20 cellular contexts compared by ENCODE assay signal in genomic region chr12:93448796-93449195, GRCh38. TPM values are rescaled to one million over a fixed set of nuclear protein-coding genes. Genes with fewer than 3 reads are reported as not detected.
DNase-seq lines count a peak whose midpoint lies in the region; ATAC-seq, FAIRE-seq and TF ChIP-seq lines count a peak whose summit lies in the region.
"Had no signal": no experiment of that assay in that cellular context is flagged by ENCODE, and none has a peak within 500 bp of the region (broad histone marks: within the 10 kb centered on the region; RNA-seq: fewer than 3 reads in every experiment).

No MANE protein-coding gene starts in this region.

- no peaks in the 10 kb centered on the region for H3K36me3 Mint-ChIP-seq in naive thymus-derived CD4-positive, alpha-beta T cell
- H3K36me3 Mint-ChIP-seq: activated CD8-positive, alpha-beta memory T cell treated with anti-CD3 and anti-CD28 coated beads, Interleukin-2, amount 10 ng/mL, durations not matched to agents 7 days and 5 days; activated naive CD4-positive, alpha-beta T cell treated with anti-CD3 and anti-CD28 coated beads, Interleukin-2, amount 50 U/mL, for 72 hours had no signal

- peaks cover 14 to 32% (median 28%) of the 10 kb centered on the region in 7 donors for H3K4me1 Mint-ChIP-seq in naive thymus-derived CD4-positive, alpha-beta T cell

- H3K4me3 ChIP-seq in OCI-LY3 (ENCODE audit: low read length), result no peak overlapping the region; the same call in 1 of the 2 replicates
- H3K4me3 ChIP-seq in naive thymus-derived CD4-positive, alpha-beta T cell (ENCODE audit: low read length), result no peak overlapping the region
- no peak overlapping the region for H3K4me3 ChIP-seq in MG63
- H3K4me3 ChIP-seq: upper lobe of left lung had no signal

- peaks cover 0 to 3% (median 0%) of the 10 kb centered on the region in 11 donors for H3K9me3 Mint-ChIP-seq in naive thymus-derived CD4-positive, alpha-beta T cell
- H3K9me3 Mint-ChIP-seq: activated naive CD4-positive, alpha-beta T cell treated with anti-CD3 and anti-CD28 coated beads, Interleukin-2, amount 50 U/mL, for 72 hours had no signal

- no peak for TF ChIP-seq CTCF in OCI-LY3 (IDR thresholded peaks at IDR 0.05; ENCODE audit: low read depth, low read length)

- peak overlapping the region in 8 of 9 donors; percentile 92 to 100 (median 97) for H3K27ac Mint-ChIP-seq in naive thymus-derived CD4-positive, alpha-beta T cell
- H3K27ac Mint-ChIP-seq: activated CD8-positive, alpha-beta memory T cell treated with anti-CD3 and anti-CD28 coated beads, Interleukin-2, amount 10 ng/mL, durations not matched to agents 7 days and 5 days had no signal

- intact Hi-C loops in naive thymus-derived CD4-positive, alpha-beta T cell (cut with micrococcal nuclease), result loop anchor here (1.0 to 10.0 kb wide), 4 partner anchors 11 to 1414 kb away; partner anchors contain the start of genes BTG1 (in 1 of the 2) and MRPL42 (in 1 of the 2)

- H3K27ac ChIP-seq in OCI-LY3 (ENCODE audit: low read length), result peak overlapping the region; percentile 21; the same call in 1 of the 2 replicates
- H3K27ac ChIP-seq in naive thymus-derived CD4-positive, alpha-beta T cell (ENCODE audit: low read depth, low read length), result peak overlapping the region; percentile 65
- H3K27ac ChIP-seq: 22Rv1, foreskin keratinocyte, neutrophil, upper lobe of left lung had no signal

- DNase-seq in NCI-H2107 treated with DMSO at 0.1 percent for 48 hours (lab: John Stamatoyannopoulos, UW; ENCODE audit: unreplicated experiment) (peak; percentile 18), NCI-H2107 (lab: John Stamatoyannopoulos, UW) (no peak), MG63 (no peak), H54 (ENCODE audit: insufficient read length, low spot score) (no peak)
- no peak for DNase-seq in naive thymus-derived CD4-positive, alpha-beta T cell
- DNase-seq: activated CD8-positive, alpha-beta memory T cell treated with anti-CD3 and anti-CD28 coated beads, Interleukin-2, amount 10 ng/mL, durations not matched to agents 7 days and 5 days; central memory CD4-positive, alpha-beta T cell; foreskin keratinocyte; HCEC 1CT; mesenchymal stem cell; NCI-H446; stimulated activated CD4-positive, alpha-beta T cell treated with anti-CD3 and anti-CD28 coated beads, Interleukin-4, amount 100 ng/mL, for 24 hours had no signal

- no peaks in the 10 kb centered on the region for H4K20me1 ChIP-seq in OCI-LY3 (ENCODE audit: insufficient read depth, low read length)

- H3K4me2 ChIP-seq in OCI-LY3 (ENCODE audit: low read length), result peak overlapping the region; percentile 40

- H3K9me3 ChIP-seq in OCI-LY3 (ENCODE audit: insufficient read depth, low read length) (no peaks in the 10 kb centered on the region), MG63 (no peaks in the 10 kb centered on the region)
- no peaks in the 10 kb centered on the region for H3K9me3 ChIP-seq in naive thymus-derived CD4-positive, alpha-beta T cell (ENCODE audit: control insufficient read depth in 2 of 3, low read length in 3 of 3)
- H3K9me3 ChIP-seq: neutrophil, upper lobe of left lung had no signal

- no peak for TF ChIP-seq POLR2A in H54 (IDR thresholded peaks at IDR 0.05; ENCODE audit: low read depth, low read length)

- H3K79me2 ChIP-seq in OCI-LY3 (ENCODE audit: low read length), result no peaks in the 10 kb centered on the region

- H2AFZ ChIP-seq in OCI-LY3 (ENCODE audit: low read depth, low read length), result no peak overlapping the region

- H3K27me3 ChIP-seq in OCI-LY3 (ENCODE audit: low read depth, low read length), result no peaks in the 10 kb centered on the region
- no peaks in the 10 kb centered on the region for H3K27me3 ChIP-seq in naive thymus-derived CD4-positive, alpha-beta T cell (ENCODE audit: control insufficient read depth in 2 of 2, insufficient read depth in 2 of 2, low read length in 2 of 2)
- no peaks in the 10 kb centered on the region for H3K27me3 ChIP-seq in MG63
- H3K27me3 ChIP-seq: foreskin keratinocyte, neutrophil, upper lobe of left lung had no signal

- H3K36me3 ChIP-seq in OCI-LY3 (replicated peaks; ENCODE audit: low read depth, low read length) (no peaks in the 10 kb centered on the region), MG63 (no peaks in the 10 kb centered on the region)
- H3K36me3 ChIP-seq in naive thymus-derived CD4-positive, alpha-beta T cell (ENCODE audit: control insufficient read depth in 2 of 3, insufficient read depth in 3 of 3, low read length in 3 of 3), result no peaks in the 10 kb centered on the region
- H3K36me3 ChIP-seq: neutrophil, upper lobe of left lung had no signal

- CTCF ChIA-PET in naive thymus-derived CD4-positive, alpha-beta T cell (lab: Charles Lee), result no interaction called here

- POLR2A ChIA-PET in naive thymus-derived CD4-positive, alpha-beta T cell (lab: Charles Lee), result interaction anchor here (0.6 to 1.0 kb wide), 3 partner anchors 17 to 293 kb away, joined by 3 to 9 read pairs (median 5); no protein-coding TSS in a partner anchor

- no peak for FAIRE-seq in H54 (lab: Jason Lieb, UNC)
- FAIRE-seq: GM12892 had no signal

- H3K27me3 Mint-ChIP-seq in naive thymus-derived CD4-positive, alpha-beta T cell, result no peaks in the 10 kb centered on the region

- H3K4me3 Mint-ChIP-seq in naive thymus-derived CD4-positive, alpha-beta T cell, result peak overlapping the region in 9 of 10 donors; percentile 3 to 82 (median 52)
- H3K4me3 Mint-ChIP-seq: activated CD8-positive, alpha-beta memory T cell treated with anti-CD3 and anti-CD28 coated beads, Interleukin-2, amount 10 ng/mL, durations not matched to agents 7 days and 5 days had no signal

- no peak overlapping the region for H3K9ac ChIP-seq in OCI-LY3 (ENCODE audit: low read length)

- ATAC-seq in GM21576 (IDR thresholded peaks at IDR 0.05; ENCODE audit: unreplicated experiment) (peak; percentile 24), GM18858 (IDR thresholded peaks at IDR 0.05; ENCODE audit: unreplicated experiment) (no peak)
- ATAC-seq in naive thymus-derived CD4-positive, alpha-beta T cell, result no peak
- ATAC-seq: activated CD8-positive, alpha-beta memory T cell treated with anti-CD3 and anti-CD28 coated beads, Interleukin-2, amount 10 ng/mL, durations not matched to agents 7 days and 5 days; foreskin keratinocyte had no signal

- H3K4me1 ChIP-seq in OCI-LY3 (ENCODE audit: low read length), result peaks cover 24% of the 10 kb centered on the region
- H3K4me1 ChIP-seq in naive thymus-derived CD4-positive, alpha-beta T cell (ENCODE audit: control insufficient read depth in 2 of 2, insufficient read depth in 2 of 2, low read length in 2 of 2), result peaks cover 0 to 29% of the 10 kb centered on the region in 2 donors
- H3K4me1 ChIP-seq: foreskin keratinocyte, upper lobe of left lung had no signal

RNA-seq across cellular contexts. Expression of gene UBE2N, which starts 7.0 kb away (rescaled TPM):
- total RNA-seq in naive thymus-derived CD4-positive, alpha-beta T cell, result 100 to 1,000 TPM in 1 of 5 experiments, 10 to 100 TPM in 4; 76.6 to 180 (median 77.5) TPM
- polyA plus RNA-seq in naive thymus-derived CD4-positive, alpha-beta T cell, result 100 to 1,000 TPM; 109 to 170 TPM
- total RNA-seq in MG63 (2014; rRNA removed; shearing (Covaris generic); ENCODE audit: low replicate concordance), result 69.7 and 115 TPM in 2 replicates

RNA-seq across cellular contexts. Expression of gene MRPL42, which starts 18.5 kb away (rescaled TPM):
- total RNA-seq in naive thymus-derived CD4-positive, alpha-beta T cell, result 10 to 100 TPM; 30.1 to 65.8 (median 45.6) TPM
- polyA plus RNA-seq in naive thymus-derived CD4-positive, alpha-beta T cell, result 10 to 100 TPM; 67.8 to 75.4 TPM
- 131 TPM in 2 replicates for total RNA-seq in MG63 (2014; rRNA removed; shearing (Covaris generic); ENCODE audit: low replicate concordance)
